In genomic region chrX:65534450-65535292, GRCh38 we compare ENCODE assay signal across 8 cellular contexts. TPM values are rescaled to one million over a fixed set of nuclear protein-coding genes. Genes with fewer than 3 reads are reported as not detected.
DNase-seq lines count a peak whose midpoint lies in the region; ATAC-seq and TF ChIP-seq lines count a peak whose summit lies in the region.

Gene LAS1L (minus strand): TSS chrX:65534787. CDS start chrX:65534715, 72 bp downstream.

- DNase-seq in DMS153 treated with DMSO at 0.1 percent for 48 hours (lab: John Stamatoyannopoulos, UW; ENCODE audit: unreplicated experiment) (peak; percentile 75), KBM-7 (peak; percentile 99)
- peak; percentile 89 for DNase-seq in activated T-cell treated with anti-CD3 and anti-CD28 coated beads, Interleukin-2, amount 50 U/mL, for 24 hours
- DNase-seq in stimulated activated CD8-positive, alpha-beta memory T cell treated with anti-CD3 and anti-CD28 coated beads, Interleukin-7, amount 100 ng/mL, for 24 hours (ENCODE audit: low read depth), result peak; percentile 67

- peaks cover 16% of the 10 kb centered on the region for H3K4me1 Mint-ChIP-seq in activated T-cell treated with anti-CD3 and anti-CD28 coated beads, Interleukin-2, amount 50 U/mL, for 24 hours (ENCODE audit: low read depth)

- ATAC-seq in GM21717 (IDR thresholded peaks at IDR 0.05; ENCODE audit: unreplicated experiment), result peak; percentile 99

- H3K27ac Mint-ChIP-seq in activated T-cell treated with anti-CD3 and anti-CD28 coated beads, Interleukin-2, amount 50 U/mL, for 24 hours, result peak within 1 kb of the TSS; percentile 97

- H3K9me3 ChIP-seq in esophagus (ENCODE audit: control insufficient read depth in 2 of 2, insufficient read depth in 1 of 2, low read depth in 1 of 2, low read length in 1 of 2), result no peaks in the 10 kb centered on the region
- H3K9me3 ChIP-seq in muscle layer of colon (ENCODE audit: low read length), result no peaks in the 10 kb centered on the region

- in situ Hi-C loops in KBM-7 (cut with MboI; ENCODE audit: low pct_unique_long_range_greater_than_20kb, low sequenced_read_pairs), result no loop called here

- H3K9ac ChIP-seq in muscle layer of colon (ENCODE audit: low read length), result peak within 1 kb of the TSS; percentile 59

- H3K36me3 ChIP-seq in esophagus (ENCODE audit: control insufficient read depth in 2 of 2, insufficient read depth in 2 of 2, low read length in 1 of 2) (peaks cover 0 to 6% of the 10 kb centered on the region in 2 donors), muscle layer of colon (ENCODE audit: insufficient read depth, low read length) (no peaks in the 10 kb centered on the region)

- no peaks in the 10 kb centered on the region for H3K9me3 Mint-ChIP-seq in activated T-cell treated with anti-CD3 and anti-CD28 coated beads, Interleukin-2, amount 50 U/mL, for 24 hours

- H3K27me3 Mint-ChIP-seq in activated T-cell treated with anti-CD3 and anti-CD28 coated beads, Interleukin-2, amount 50 U/mL, for 24 hours, result peaks cover 36% of the 10 kb centered on the region

- WGBS in esophagus, 2 donors, result 2 to 29% methylated on average over 50 of the region's 50 CpGs

- H3K4me3 Mint-ChIP-seq in activated T-cell treated with anti-CD3 and anti-CD28 coated beads, Interleukin-2, amount 50 U/mL, for 24 hours, result peak within 1 kb of the TSS; percentile 90

- H3K4me1 ChIP-seq in esophagus (ENCODE audit: control insufficient read depth in 2 of 2, insufficient read depth in 2 of 2, low read length in 1 of 2) (peaks cover 0 to 5% of the 10 kb centered on the region in 2 donors), muscle layer of colon (ENCODE audit: insufficient read depth, low read length) (peaks cover 10% of the 10 kb centered on the region)

- peak within 1 kb of the TSS; percentile 62 to 70 for H3K4me3 ChIP-seq in esophagus (ENCODE audit: low read depth in 1 of 2, low read length in 2 of 2)
- peak within 1 kb of the TSS; percentile 75 to 82 for H3K4me3 ChIP-seq in muscle layer of colon (ENCODE audit: low read depth in 1 of 2, low read length in 2 of 2)

- H3K27ac ChIP-seq in esophagus (ENCODE audit: low read depth in 2 of 2, low read length in 1 of 2) (peak within 1 kb of the TSS; percentile 58 to 66), muscle layer of colon (ENCODE audit: low read depth, low read length) (peak within 1 kb of the TSS; percentile 0)

- peaks cover 43% of the 10 kb centered on the region for H3K36me3 Mint-ChIP-seq in activated T-cell treated with anti-CD3 and anti-CD28 coated beads, Interleukin-2, amount 50 U/mL, for 24 hours (ENCODE audit: low read depth)

- H3K27me3 ChIP-seq in esophagus (ENCODE audit: control insufficient read depth in 1 of 2, insufficient read depth in 2 of 2, low read length in 2 of 2) (no peaks in the 10 kb centered on the region), muscle layer of colon (ENCODE audit: control insufficient read depth in 1 of 2, insufficient read depth in 2 of 2, low read length in 2 of 2) (no peaks in the 10 kb centered on the region)

TF ChIP-seq in PFSK-1, 5 proteins besides CTCF, POLR2A, EP300 and RAD21:
- TF ChIP-seq FOXP2 (optimal IDR thresholded peaks at IDR 0.05; ENCODE audit: borderline replicate concordance, extremely low read depth, extremely low read length, insufficient read depth) (no peak), POLR2AphosphoS5 (IDR thresholded peaks at IDR 0.05; ENCODE audit: low read depth, low read length) (peak; percentile 44), REST (IDR thresholded peaks at IDR 0.05; ENCODE audit: insufficient read depth in 1 of 2, low read depth in 2 of 2, low read length in 2 of 2) (no peak), TAF1 (IDR thresholded peaks at IDR 0.05; ENCODE audit: borderline replicate concordance, insufficient read depth, low read length) (peak; percentile 73; the same call in 1 of the 2 replicates), SIN3A (IDR thresholded peaks at IDR 0.05; ENCODE audit: borderline replicate concordance, insufficient read depth, low read length) (peak; percentile 45; the same call in 1 of the 2 replicates)

RNA-seq across cellular contexts. Expression of gene LAS1L, which starts in this region (rescaled TPM):
- 50.8 TPM for polyA plus RNA-seq in PFSK-1 (2012; ENCODE audit: insufficient read length, low read depth)
- 10 to 100 TPM; 17.1 to 22.2 TPM for polyA plus RNA-seq in esophagus

Comparison
In these comparisons a context has a peak if more than half of its experiments do, and no peak if none do; other contexts are left out.
1. Peak in every context shown above with its lines: DNase-seq, ATAC-seq, H3K4me3 ChIP-seq and H3K27ac ChIP-seq.